In genomic region chr10:23951841-23952240, GRCh38 we compare ENCODE assay signal across 17 cellular contexts.
DNase-seq lines count a peak whose midpoint lies in the region; FAIRE-seq and TF ChIP-seq lines count a peak whose summit lies in the region.
"Had no signal": no experiment of that assay in that cellular context is flagged by ENCODE, and none has a peak within 500 bp of the region (broad histone marks: within the 10 kb centered on the region; RNA-seq: fewer than 3 reads in every experiment).

No MANE protein-coding gene starts in this region.

- H3K27me3 ChIP-seq in esophagus muscularis mucosa (no peaks in the 10 kb centered on the region), spleen (replicated peaks in 1 of 7) (no peaks in the 10 kb centered on the region)
- H3K27me3 ChIP-seq: BLaER1 treated with 17β-estradiol and CSF1 and Interleukin-3, amounts not matched to agents 10 nM and 100 nM had no signal

- DNase-seq in D721Med (ENCODE audit: insufficient read length, low spot score) (no peak), NCI-H82 (lab: John Stamatoyannopoulos, UW) (peak; percentile 90), esophagus muscularis mucosa (ENCODE audit: extremely low spot score) (peak; percentile 26), spleen (no peak), hippocampal formation (lab: John Stamatoyannopoulos, UW) (no peak)
- DNase-seq in stimulated activated CD4-positive, alpha-beta T cell treated with anti-CD3 and anti-CD28 coated beads, Interleukin-1b, Interleukin-23, amount 100 ng/mL, for 48 hours = no peak
- DNase-seq: CD4-positive, alpha-beta T cell; CD8-positive, alpha-beta memory T cell; DMS153; DND-41; GOT3; HFFc6 had no signal

- no peak for TF ChIP-seq EP300 in esophagus muscularis mucosa (IDR thresholded peaks at IDR 0.05)

- H3K27ac ChIP-seq in esophagus muscularis mucosa (replicated peaks in 1 of 4) (no peak overlapping the region), spleen (no peak overlapping the region)
- H3K27ac ChIP-seq: BLaER1 treated with 17β-estradiol and CSF1 and Interleukin-3, amounts not matched to agents 10 nM and 100 nM had no signal

- TF ChIP-seq POLR2A in esophagus muscularis mucosa (IDR thresholded peaks at IDR 0.05; ENCODE audit: low read depth) = no peak
- no peak for TF ChIP-seq POLR2A in spleen (IDR thresholded peaks at IDR 0.05)

- TF ChIP-seq CTCF in D721Med (IDR thresholded peaks at IDR 0.05; ENCODE audit: insufficient read depth, missing control alignments) (no peak), esophagus muscularis mucosa (IDR thresholded peaks at IDR 0.05) (no peak), spleen (IDR thresholded peaks at IDR 0.05 in 8 of 11, conservative IDR thresholded peaks at IDR 0.05 in 3 of 11) (no peak)

- H3K4me1 ChIP-seq in esophagus muscularis mucosa (no peaks in the 10 kb centered on the region), spleen (no peaks in the 10 kb centered on the region)
- H3K4me1 ChIP-seq: BLaER1 treated with 17β-estradiol and CSF1 and Interleukin-3, amounts not matched to agents 10 nM and 100 nM; HAP-1 had no signal

- peaks cover 0 to 13% (median 5%) of the 10 kb centered on the region in 4 donors for H3K9me3 ChIP-seq in esophagus muscularis mucosa
- H3K9me3 ChIP-seq in spleen = peaks cover 0 to 32% (median 16%) of the 10 kb centered on the region in 8 donors
- H3K9me3 ChIP-seq: HAP-1 had no signal

- no peak overlapping the region for H3K4me3 ChIP-seq in esophagus muscularis mucosa
- no peak overlapping the region for H3K4me3 ChIP-seq in spleen
- H3K4me3 ChIP-seq: BLaER1 treated with 17β-estradiol and CSF1 and Interleukin-3, amounts not matched to agents 10 nM and 100 nM; HAP-1 had no signal

- intact Hi-C loops in esophagus muscularis mucosa (cut with DNase I) (no loop called here), spleen (cut with DNase I; ENCODE audit: low total_unique reads) (no loop called here)

- FAIRE-seq in D721Med (lab: Jason Lieb, UNC) = peak; percentile 78
- FAIRE-seq: G401.6, GM12892, H54 had no signal

- WGBS in esophagus muscularis mucosa = 85% methylated on average over 6 of the region's 6 CpGs
- 80 to 94% (median 89%) methylated on average over 6 of the region's 6 CpGs for WGBS in spleen, 5 donors

- H3K36me3 ChIP-seq in esophagus muscularis mucosa (no peaks in the 10 kb centered on the region), spleen (no peaks in the 10 kb centered on the region)
- H3K36me3 ChIP-seq: BLaER1 treated with 17β-estradiol and CSF1 and Interleukin-3, amounts not matched to agents 10 nM and 100 nM; HAP-1 had no signal

Comparison
In these comparisons a context has a peak if more than half of its experiments do, and no peak if none do; other contexts are left out.
1. DNase-seq: peak in NCI-H82 (single experiment) and esophagus muscularis mucosa (single experiment); none in D721Med (single experiment), spleen (single experiment), stimulated activated CD4-positive, alpha-beta T cell treated with anti-CD3 and anti-CD28 coated beads, Interleukin-1b, Interleukin-23, amount 100 ng/mL, for 48 hours (single experiment) and hippocampal formation (0 of 2).